ENCODE assay signal across 1 cellular context in genomic region chr2:215839816-215840215, GRCh38.
TF ChIP-seq lines count a peak whose summit lies in the region.

No MANE protein-coding gene starts in this region.

TF ChIP-seq in HEK293, 187 proteins besides CTCF, POLR2A, EP300 and RAD21 (continued from another document):
- no peak for TF ChIP-seq ZBTB26 (tag by site-specific recombination; optimal IDR thresholded peaks at IDR 0.05)
- 0 out of 2 replicates have a peak, but pooled peaks have one; percentile 20 for TF ChIP-seq SCRT1 (tag by site-specific recombination; IDR thresholded peaks at IDR 0.05; ENCODE audit: borderline replicate concordance)
TF ChIP-seq in HEK293: peak in this region for 2.
